22 cellular contexts compared by ENCODE assay signal in genomic region chr3:190912736-190913135, GRCh38. TPM values are rescaled to one million over a fixed set of nuclear protein-coding genes. Genes with fewer than 3 reads are reported as not detected.
A peak's percentile ranks its signal among the peaks of the same experiment; 100 is the strongest.
DNase-seq lines count a peak whose midpoint lies in the region; TF ChIP-seq lines count a peak whose summit lies in the region.
"Had no signal": no experiment of that assay in that cellular context is flagged by ENCODE, and none has a peak within 500 bp of the region (broad histone marks: within the 10 kb centered on the region; RNA-seq: fewer than 3 reads in every experiment).

No MANE protein-coding gene starts in this region.

- WGBS in mesendoderm (ENCODE audit: extremely low coverage, insufficient coverage, low lambda C conversion rate) = no CpG with 5 or more reads among the region's 5 CpGs
- WGBS in esophagus squamous epithelium, 2 donors = 52 to 55% methylated on average over 5 of the region's 5 CpGs

- no peak overlapping the region for H3K56ac ChIP-seq in mesendoderm (ENCODE audit: low read length)

- peak; percentile 55 for DNase-seq in Daoy (ENCODE audit: low read depth)
- peak; percentile 4 for DNase-seq in M059J (ENCODE audit: low read depth)
- DNase-seq in SHP77 (lab: John Stamatoyannopoulos, UW) = peak; percentile 46 to 80
- peak; percentile 37 for DNase-seq in mesendoderm
- no peak for DNase-seq in GM03348 (ENCODE audit: low spot score)
- no peak for DNase-seq in activated CD8-positive, alpha-beta memory T cell treated with anti-CD3 and anti-CD28 coated beads, Interleukin-2, amount 50 U/mL, for 48 hours
- DNase-seq in esophagus squamous epithelium (lab: John Stamatoyannopoulos, UW) = no peak
- DNase-seq: central memory CD4-positive, alpha-beta T cell; GM23248; head of caudate nucleus; HFFc6; NCI-H2081 treated with DMSO at 0.1 percent for 48 hours; stomach; T1000 had no signal

- H3K79me1 ChIP-seq in mesendoderm (ENCODE audit: low read length) = no peaks in the 10 kb centered on the region

- no peak overlapping the region for H2BK15ac ChIP-seq in mesendoderm (replicated peaks; ENCODE audit: low read depth)

- H3K27ac ChIP-seq in mesendoderm (ENCODE audit: low read depth, low read length) = no peak overlapping the region
- no peak overlapping the region for H3K27ac ChIP-seq in esophagus squamous epithelium
- H3K27ac ChIP-seq: ascending aorta, GM23248, stomach, tibial nerve had no signal

- H3K4ac ChIP-seq in mesendoderm (ENCODE audit: low read depth, low read length) = no peak overlapping the region

- intact Hi-C loops in esophagus squamous epithelium (cut with DNase I) = no loop called here

- no peak overlapping the region for H4K5ac ChIP-seq in mesendoderm (ENCODE audit: low read length)

- no peak for TF ChIP-seq CTCF in esophagus squamous epithelium (IDR thresholded peaks at IDR 0.05)

- H3K27me3 ChIP-seq in mesendoderm (ENCODE audit: insufficient read depth, low read length, poor library complexity) (no peaks in the 10 kb centered on the region), esophagus squamous epithelium (no peaks in the 10 kb centered on the region)
- H3K27me3 ChIP-seq: ascending aorta, stomach, tibial nerve had no signal

- H3K4me3 ChIP-seq in mesendoderm (ENCODE audit: low read length) (no peak overlapping the region), esophagus squamous epithelium (no peak overlapping the region)
- H3K4me3 ChIP-seq: ascending aorta, GM23248, K562, stomach, tibial nerve had no signal

- H3K4me1 ChIP-seq in mesendoderm (ENCODE audit: control insufficient read depth, low read depth, low read length) (no peaks in the 10 kb centered on the region), esophagus squamous epithelium (no peaks in the 10 kb centered on the region)
- H3K4me1 ChIP-seq: ascending aorta, stomach, tibial nerve had no signal

- H3K4me2 ChIP-seq in mesendoderm (ENCODE audit: low read length) = no peak overlapping the region

- no peak overlapping the region for H3K18ac ChIP-seq in mesendoderm (ENCODE audit: low read length)

- H3K79me2 ChIP-seq in mesendoderm (ENCODE audit: control insufficient read depth, insufficient read depth, low read length) = no peaks in the 10 kb centered on the region

- no peaks in the 10 kb centered on the region for H3K36me3 ChIP-seq in mesendoderm (ENCODE audit: control insufficient read depth, insufficient read depth, low read length)
- H3K36me3 ChIP-seq in esophagus squamous epithelium = no peaks in the 10 kb centered on the region
- H3K36me3 ChIP-seq: ascending aorta, stomach, tibial nerve had no signal

- no peak for TF ChIP-seq POLR2A in esophagus squamous epithelium (IDR thresholded peaks at IDR 0.05)

- H2AK5ac ChIP-seq in mesendoderm (ENCODE audit: low read length) = no peak overlapping the region

- no peak overlapping the region for H3K9ac ChIP-seq in mesendoderm (ENCODE audit: low read length)
- H3K9ac ChIP-seq: GM23248 had no signal

- H3K23ac ChIP-seq in mesendoderm (ENCODE audit: low read length) = no peak overlapping the region

- no peak overlapping the region for H4K8ac ChIP-seq in mesendoderm (ENCODE audit: low read depth, low read length)

- H3K9me3 ChIP-seq in esophagus squamous epithelium = no peaks in the 10 kb centered on the region
- H3K9me3 ChIP-seq: ascending aorta, stomach, tibial nerve had no signal

- no peak overlapping the region for H2BK5ac ChIP-seq in mesendoderm (ENCODE audit: low read length)

- no peak overlapping the region for H2BK120ac ChIP-seq in mesendoderm (ENCODE audit: low read depth, low read length)

RNA-seq across cellular contexts. Expression of gene GMNC, which starts 50.2 kb away (rescaled TPM):
- not detected in 2 replicates for total RNA-seq in Daoy (2014; rRNA removed; shearing (Covaris generic))
- total RNA-seq in M059J (2014; rRNA removed; shearing (Covaris generic)) = 0.02 and 0.07 TPM in 2 replicates
- 0.04 TPM for polyA plus RNA-seq in mesendoderm (2013, experiment 1 of 2)
- 0.10 TPM for polyA plus RNA-seq in mesendoderm (2013, experiment 2 of 2)
- not detected for total RNA-seq in esophagus squamous epithelium
- total RNA-seq: activated T-helper 17 cell treated with anti-CD3 and anti-CD28 coated beads, Interleukin-2, amount 50 U/mL, for 72 hours; ascending aorta; dermis microvascular lymphatic vessel endothelial cell; GM23248; K562; progenitor cell of endocrine pancreas; sciatic nerve; tibial nerve had no signal
- polyA plus RNA-seq: CD14-positive monocyte, GM23248, K562, stomach had no signal

Comparison
In these comparisons a context has a peak if more than half of its experiments do, and no peak if none do; other contexts are left out.
1. DNase-seq: peak in Daoy (single experiment), M059J (single experiment), SHP77 (2 of 2) and mesendoderm (single experiment); none in GM03348 (single experiment), activated CD8-positive, alpha-beta memory T cell treated with anti-CD3 and anti-CD28 coated beads, Interleukin-2, amount 50 U/mL, for 48 hours (single experiment) and esophagus squamous epithelium (single experiment).